In the genomic region with DNA sequence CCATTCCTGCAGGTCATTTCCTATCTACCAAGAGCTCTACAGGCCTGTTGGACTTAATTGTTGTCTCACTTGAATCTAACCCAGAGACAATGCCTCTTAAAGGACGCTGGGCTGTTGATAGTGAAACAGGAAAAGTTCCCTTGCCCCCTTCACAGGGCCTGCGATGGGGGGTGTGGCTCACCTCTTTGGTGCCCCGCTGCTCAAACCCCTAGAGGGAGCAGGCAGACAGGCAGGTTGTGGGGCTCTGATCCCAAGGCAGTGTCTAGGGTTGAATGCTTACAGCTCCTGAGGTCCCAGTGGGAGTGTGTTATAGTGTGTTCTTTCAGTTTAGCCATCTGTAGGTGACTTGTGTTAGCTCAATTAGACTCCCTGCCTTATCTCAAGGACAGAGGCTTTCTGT, we compare ENCODE assay signal across 27 cellular contexts.
"Had no signal": no experiment of that assay in that cellular context is flagged by ENCODE, and none has a peak within 500 bp of the region (broad histone marks: within the 10 kb centered on the region; RNA-seq: fewer than 3 reads in every experiment).

No MANE protein-coding gene starts in this region.

- H3K4me3 Mint-ChIP-seq: memory B cell; naive thymus-derived CD4-positive, alpha-beta T cell; nephron; neural progenitor cell; stimulated activated memory B cell treated with anti-CD40 and anti-IgM and Interleukin-4, amounts not matched to agents 10 μg/mL and 1 μg/mL and 100 μg/mL, for 72 hours; stimulated activated naive CD8-positive, alpha-beta T cell treated with anti-CD3 and anti-CD28 coated beads, Interleukin-15, Interleukin-2, amounts not matched to agents 100 ng/mL and 50 ng/mL, for 24 hours had no signal

- H3K36me3 ChIP-seq: esophagus squamous epithelium, heart right ventricle, neural progenitor cell, right atrium auricular region, sigmoid colon, suprapubic skin, transverse colon, vagina had no signal

- H3K4me3 ChIP-seq: coronary artery, esophagus squamous epithelium, heart right ventricle, lung, neural progenitor cell, right atrium auricular region, sigmoid colon, suprapubic skin, transverse colon, vagina had no signal

- H3K4me1 ChIP-seq: esophagus squamous epithelium, heart right ventricle, neural progenitor cell, parathyroid adenoma, right atrium auricular region, sigmoid colon, suprapubic skin, transverse colon, vagina had no signal

- H3K27ac Mint-ChIP-seq: memory B cell; nephron; neural progenitor cell; progenitor cell of endocrine pancreas; stimulated activated memory B cell treated with anti-CD40 and anti-IgM and Interleukin-4, amounts not matched to agents 10 μg/mL and 1 μg/mL and 100 μg/mL, for 72 hours; stimulated activated naive CD8-positive, alpha-beta T cell treated with anti-CD3 and anti-CD28 coated beads, Interleukin-15, Interleukin-2, amounts not matched to agents 100 ng/mL and 50 ng/mL, for 24 hours had no signal

- H3K9me3 Mint-ChIP-seq: memory B cell; nephron; neural progenitor cell; stimulated activated memory B cell treated with anti-CD40 and anti-IgM and Interleukin-4, amounts not matched to agents 10 μg/mL and 1 μg/mL and 100 μg/mL, for 72 hours; stimulated activated naive CD8-positive, alpha-beta T cell treated with anti-CD3 and anti-CD28 coated beads, Interleukin-15, Interleukin-2, amounts not matched to agents 100 ng/mL and 50 ng/mL, for 24 hours had no signal

- H3K36me3 Mint-ChIP-seq: memory B cell; naive thymus-derived CD4-positive, alpha-beta T cell; neural progenitor cell; stimulated activated memory B cell treated with anti-CD40 and anti-IgM and Interleukin-4, amounts not matched to agents 10 μg/mL and 1 μg/mL and 100 μg/mL, for 72 hours had no signal

- H3K9me3 ChIP-seq: esophagus squamous epithelium, heart right ventricle, right atrium auricular region, sigmoid colon, suprapubic skin, transverse colon, vagina had no signal

- H3K4me1 Mint-ChIP-seq: memory B cell; naive thymus-derived CD4-positive, alpha-beta T cell; nephron; neural progenitor cell; stimulated activated memory B cell treated with anti-CD40 and anti-IgM and Interleukin-4, amounts not matched to agents 10 μg/mL and 1 μg/mL and 100 μg/mL, for 72 hours had no signal

- ATAC-seq: heart right ventricle; left lobe of liver; naive thymus-derived CD4-positive, alpha-beta T cell; stimulated activated memory B cell treated with anti-CD40 and anti-IgM and Interleukin-4, amounts not matched to agents 10 μg/mL and 1 μg/mL and 100 μg/mL, for 72 hours had no signal

- DNase-seq: dermis blood vessel endothelial cell; effector memory CD4-positive, alpha-beta T cell; erythroblast; esophagus squamous epithelium; foreskin melanocyte; glutamatergic neuron; heart right ventricle; hippocampal formation; midbrain; naive thymus-derived CD4-positive, alpha-beta T cell; sigmoid colon; stimulated activated CD4-positive, alpha-beta T cell treated with anti-CD3 and anti-CD28 coated beads, Interleukin-2, amount 100 ng/mL, for 24 hours; stimulated activated CD4-positive, alpha-beta T cell treated with anti-CD3 and anti-CD28 coated beads, Interleukin-4, amount 100 ng/mL, for 24 hours; transverse colon had no signal

- H3K9ac ChIP-seq: neural progenitor cell, parathyroid adenoma had no signal

- H3K27ac ChIP-seq: coronary artery, esophagus squamous epithelium, heart right ventricle, neural progenitor cell, parathyroid adenoma, right atrium auricular region, sigmoid colon, suprapubic skin, transverse colon, vagina had no signal

- H3K27me3 ChIP-seq: neural progenitor cell, right atrium auricular region, sigmoid colon, transverse colon, vagina had no signal
